Comparison of ENCODE assay signal across 1 cellular context in the genomic region with DNA sequence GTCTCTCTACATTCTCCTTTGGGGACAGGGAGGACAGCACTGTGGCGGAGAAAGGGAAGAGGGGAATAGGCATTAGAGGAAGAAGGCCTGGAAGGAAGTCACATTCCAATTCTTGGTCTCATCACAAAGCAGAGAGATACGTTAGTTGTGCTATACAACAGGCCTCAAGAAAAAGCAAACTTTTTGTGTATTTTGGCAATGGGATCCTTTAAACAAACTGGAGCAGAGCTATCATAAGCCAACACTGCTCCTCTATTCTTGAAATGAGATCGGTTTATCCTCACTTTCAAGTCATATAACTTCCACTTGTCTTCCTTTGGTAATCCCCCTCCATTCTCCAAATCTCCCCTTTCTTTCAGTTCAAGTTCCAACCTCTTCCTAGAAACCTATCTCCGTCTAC.
TF ChIP-seq lines count a peak whose summit lies in the region.

No MANE protein-coding gene starts in this region.

TF ChIP-seq in H1, 55 proteins besides CTCF, POLR2A, EP300 and RAD21 (continued from another document):
- no peak for TF ChIP-seq CHD7 (IDR thresholded peaks at IDR 0.05; ENCODE audit: insufficient replicate concordance, low read length)
- no peak for TF ChIP-seq HDAC2 (IDR thresholded peaks at IDR 0.05; ENCODE audit: borderline replicate concordance in 1 of 2, low read depth in 2 of 2, low read length in 2 of 2)
